8 cellular contexts compared by ENCODE assay signal in the genomic region with DNA sequence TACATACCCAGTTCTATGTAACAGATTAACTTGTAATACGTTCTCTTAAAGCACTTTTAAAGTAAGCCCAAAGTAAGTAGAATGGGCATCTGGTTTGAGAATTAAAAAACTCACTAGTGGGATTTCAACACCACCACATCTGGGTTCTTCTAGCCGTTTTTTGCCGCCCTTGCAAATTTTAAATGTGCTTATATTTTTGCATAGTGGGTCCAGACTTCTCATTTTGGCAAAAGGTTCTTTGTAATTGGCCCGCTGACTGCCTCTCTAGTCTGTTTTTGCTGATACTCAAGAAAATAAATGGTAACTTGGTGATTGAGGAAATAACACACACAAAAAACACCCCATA. TPM values are rescaled to one million over a fixed set of nuclear protein-coding genes. Genes with fewer than 3 reads are reported as not detected.
DNase-seq lines count a peak whose midpoint lies in the region; ATAC-seq, FAIRE-seq and TF ChIP-seq lines count a peak whose summit lies in the region.

No MANE protein-coding gene starts in this region.

- H4K20me1 ChIP-seq in keratinocyte (ENCODE audit: control insufficient read depth, extremely low read depth, insufficient read depth, low read length), result no peaks in the 10 kb centered on the region

- H3K9me3 ChIP-seq in keratinocyte (ENCODE audit: control insufficient read depth, low read depth, low read length), result no peaks in the 10 kb centered on the region

- peak overlapping the region; percentile 52 to 80 (median 76) for H3K4me3 ChIP-seq in keratinocyte (ENCODE audit: control insufficient read depth in 2 of 3, extremely low read depth in 1 of 3, insufficient read depth in 2 of 3, low read depth in 1 of 3, low read length in 3 of 3)

- peaks cover 16% of the 10 kb centered on the region for H3K4me1 ChIP-seq in keratinocyte (ENCODE audit: control insufficient read depth, extremely low read depth, insufficient read depth, low read length)

- peak overlapping the region; percentile 78 for H3K4me3 Mint-ChIP-seq in T-helper 1 cell treated with Interleukin-12 subunit alpha and Interleukin-12 subunit beta and Interleukin-4 antibody, amounts not matched to agents 30 μg/mL and 1 μg/mL, for 36 hours
- peak overlapping the region; percentile 90 for H3K4me3 Mint-ChIP-seq in activated naive CD8-positive, alpha-beta T cell treated with anti-CD3 and anti-CD28 coated beads, Interleukin-2, amount 10 ng/mL, durations not matched to agents 7 days and 5 days

- H3K36me3 Mint-ChIP-seq in T-helper 1 cell treated with Interleukin-12 subunit alpha and Interleukin-12 subunit beta and Interleukin-4 antibody, amounts not matched to agents 30 μg/mL and 1 μg/mL, for 36 hours (ENCODE audit: low read depth), result peaks cover 15% of the 10 kb centered on the region
- peaks cover 8% of the 10 kb centered on the region for H3K36me3 Mint-ChIP-seq in activated naive CD8-positive, alpha-beta T cell treated with anti-CD3 and anti-CD28 coated beads, Interleukin-2, amount 10 ng/mL, durations not matched to agents 7 days and 5 days

- H3K79me2 ChIP-seq in keratinocyte (ENCODE audit: control insufficient read depth, insufficient read depth, low read length), result no peaks in the 10 kb centered on the region

- TF ChIP-seq CTCF in keratinocyte (optimal IDR thresholded peaks at IDR 0.05 in 1 of 3, IDR thresholded peaks at IDR 0.05 in 1 of 3, conservative IDR thresholded peaks at IDR 0.05 in 1 of 3; ENCODE audit: extremely low read depth in 1 of 3, insufficient read depth in 2 of 3, low read length in 3 of 3), result no peak

- H3K9me3 Mint-ChIP-seq in T-helper 1 cell treated with Interleukin-12 subunit alpha and Interleukin-12 subunit beta and Interleukin-4 antibody, amounts not matched to agents 30 μg/mL and 1 μg/mL, for 36 hours, result no peaks in the 10 kb centered on the region
- H3K9me3 Mint-ChIP-seq in activated naive CD8-positive, alpha-beta T cell treated with anti-CD3 and anti-CD28 coated beads, Interleukin-2, amount 10 ng/mL, durations not matched to agents 7 days and 5 days, result no peaks in the 10 kb centered on the region

- peak overlapping the region; percentile 78 for H2AFZ ChIP-seq in keratinocyte (ENCODE audit: control insufficient read depth, low read length)

- H3K4me1 Mint-ChIP-seq in T-helper 1 cell treated with Interleukin-12 subunit alpha and Interleukin-12 subunit beta and Interleukin-4 antibody, amounts not matched to agents 30 μg/mL and 1 μg/mL, for 36 hours (ENCODE audit: low read depth), result peaks cover 22% of the 10 kb centered on the region
- H3K4me1 Mint-ChIP-seq in activated naive CD8-positive, alpha-beta T cell treated with anti-CD3 and anti-CD28 coated beads, Interleukin-2, amount 10 ng/mL, durations not matched to agents 7 days and 5 days, result peaks cover 12% of the 10 kb centered on the region

- dilution Hi-C loops in keratinocyte (cut with MboI; ENCODE audit: extremely low pct_ligation_motif_present, low sequenced_read_pairs), result no loop called here

- DNase-seq in T-helper 1 cell (no peak), keratinocyte (ENCODE audit: low read depth, low spot score) (no peak), DMS79 treated with DMSO at 0.1 percent for 48 hours (lab: John Stamatoyannopoulos, UW) (no peak)
- DNase-seq in activated naive CD8-positive, alpha-beta T cell treated with anti-CD3 and anti-CD28 coated beads, Interleukin-2, amount 10 ng/mL, durations not matched to agents 7 days and 5 days, result no peak

- H3K27ac ChIP-seq in keratinocyte (ENCODE audit: control insufficient read depth, insufficient read depth, low read length) (peak overlapping the region; percentile 87), temporal lobe (ENCODE audit: low read depth, low read length) (peak overlapping the region; percentile 75)

- no peaks in the 10 kb centered on the region for H3K27me3 Mint-ChIP-seq in T-helper 1 cell treated with Interleukin-12 subunit alpha and Interleukin-12 subunit beta and Interleukin-4 antibody, amounts not matched to agents 30 μg/mL and 1 μg/mL, for 36 hours (ENCODE audit: low read depth)
- no peaks in the 10 kb centered on the region for H3K27me3 Mint-ChIP-seq in activated naive CD8-positive, alpha-beta T cell treated with anti-CD3 and anti-CD28 coated beads, Interleukin-2, amount 10 ng/mL, durations not matched to agents 7 days and 5 days

- H3K9me1 ChIP-seq in keratinocyte (ENCODE audit: control insufficient read depth, extremely low read depth, insufficient read depth, low read length), result no peaks in the 10 kb centered on the region

- no peak for FAIRE-seq in keratinocyte (lab: Jason Lieb, UNC)

- peak overlapping the region; percentile 91 for H3K9ac ChIP-seq in keratinocyte (ENCODE audit: control insufficient read depth, extremely low read depth, insufficient read depth, low read length)

- no peaks in the 10 kb centered on the region for H3K27me3 ChIP-seq in keratinocyte (ENCODE audit: control insufficient read depth, extremely low read depth, insufficient read depth, low read length)

- no peak for ATAC-seq in activated naive CD8-positive, alpha-beta T cell treated with anti-CD3 and anti-CD28 coated beads, Interleukin-2, amount 10 ng/mL, durations not matched to agents 7 days and 5 days (ENCODE audit: low read depth)
- ATAC-seq in GM19467 (IDR thresholded peaks at IDR 0.05; ENCODE audit: unreplicated experiment), result no peak
- ATAC-seq in GM21786 (IDR thresholded peaks at IDR 0.05; ENCODE audit: unreplicated experiment), result no peak

- peaks cover 0 to 3% of the 10 kb centered on the region in 2 experiments for H3K36me3 ChIP-seq in keratinocyte (ENCODE audit: control insufficient read depth in 2 of 2, extremely low read depth in 1 of 2, insufficient read depth in 2 of 2, low read length in 2 of 2)

- peak overlapping the region; percentile 75 for H3K4me2 ChIP-seq in keratinocyte (ENCODE audit: control insufficient read depth, extremely low read depth, insufficient read depth, low read depth, low read length)

- peak overlapping the region; percentile 95 for H3K27ac Mint-ChIP-seq in T-helper 1 cell treated with Interleukin-12 subunit alpha and Interleukin-12 subunit beta and Interleukin-4 antibody, amounts not matched to agents 30 μg/mL and 1 μg/mL, for 36 hours
- peak overlapping the region; percentile 93 for H3K27ac Mint-ChIP-seq in activated naive CD8-positive, alpha-beta T cell treated with anti-CD3 and anti-CD28 coated beads, Interleukin-2, amount 10 ng/mL, durations not matched to agents 7 days and 5 days

- POLR2A ChIA-PET in activated naive CD8-positive, alpha-beta T cell treated with anti-CD3 and anti-CD28 coated beads, Interleukin-2, amount 10 ng/mL, durations not matched to agents 7 days and 5 days (lab: Charles Lee), result interaction anchor here (1.0 to 3.0 kb wide), 4 partner anchors 20 to 56 kb away, joined by 3 to 47 read pairs (median 9); partner anchors contain the start of genes OXCT1 and RIMOC1

RNA-seq across cellular contexts. Expression of gene FBXO4, which starts 0.6 kb away (rescaled TPM):
- 10 to 100 TPM; 13.0 to 15.3 TPM for total RNA-seq in activated naive CD8-positive, alpha-beta T cell treated with anti-CD3 and anti-CD28 coated beads, Interleukin-2, amount 10 ng/mL, durations not matched to agents 7 days and 5 days
- 4.5 to 5.6 TPM (median 5.0 TPM) in 3 replicates for polyA plus RNA-seq in keratinocyte
- 4.8 TPM for polyA plus RNA-seq in keratinocyte (2011; ENCODE audit: low read depth)
- 3.2 and 6.1 TPM in 2 replicates for polyA plus RNA-seq in keratinocyte (2011; cell fraction: cytosol; rRNA removed)
- polyA plus RNA-seq in keratinocyte (2011; cell fraction: nucleus; rRNA removed), result 3.6 and 4.1 TPM in 2 replicates
- 3.3 and 3.8 TPM in 2 replicates for polyA plus RNA-seq in keratinocyte (2012; ENCODE audit: low replicate concordance)
- 1.8 to 3.1 TPM (median 2.0 TPM) in 3 replicates for polyA minus RNA-seq in keratinocyte
- polyA minus RNA-seq in keratinocyte (2011; cell fraction: cytosol; rRNA and poly(A)+ RNA removed), result not detected
- polyA minus RNA-seq in keratinocyte (2011; cell fraction: nucleus; rRNA and poly(A)+ RNA removed), result 1.5 and 4.5 TPM in 2 replicates
- total RNA-seq in temporal lobe, result 15.2 TPM

RNA-seq across cellular contexts. Expression of gene RIMOC1, which starts 20.4 kb away (rescaled TPM):
- total RNA-seq in activated naive CD8-positive, alpha-beta T cell treated with anti-CD3 and anti-CD28 coated beads, Interleukin-2, amount 10 ng/mL, durations not matched to agents 7 days and 5 days, result 10 to 100 TPM; 24.3 to 27.3 TPM
- 16.8 to 23.7 TPM (median 17.6 TPM) in 3 replicates for polyA plus RNA-seq in keratinocyte
- 18.6 TPM for polyA plus RNA-seq in keratinocyte (2011; ENCODE audit: low read depth)
- 12.3 and 26.7 TPM in 2 replicates for polyA plus RNA-seq in keratinocyte (2011; cell fraction: cytosol; rRNA removed)
- polyA plus RNA-seq in keratinocyte (2011; cell fraction: nucleus; rRNA removed), result 11.1 and 17.2 TPM in 2 replicates
- polyA plus RNA-seq in keratinocyte (2012; ENCODE audit: low replicate concordance), result 9.4 and 10.1 TPM in 2 replicates
- polyA minus RNA-seq in keratinocyte, result 6.5 to 28.5 TPM (median 19.3 TPM) in 3 replicates
- polyA minus RNA-seq in keratinocyte (2011; cell fraction: cytosol; rRNA and poly(A)+ RNA removed), result 13.8 TPM
- 7.6 and 13.2 TPM in 2 replicates for polyA minus RNA-seq in keratinocyte (2011; cell fraction: nucleus; rRNA and poly(A)+ RNA removed)
- total RNA-seq in temporal lobe, result 26.1 TPM

RNA-seq across cellular contexts. Expression of gene OXCT1, which starts 54.3 kb away (rescaled TPM):
- 10 to 100 TPM; 54.0 to 59.9 TPM for total RNA-seq in activated naive CD8-positive, alpha-beta T cell treated with anti-CD3 and anti-CD28 coated beads, Interleukin-2, amount 10 ng/mL, durations not matched to agents 7 days and 5 days
- polyA plus RNA-seq in keratinocyte, result 16.8 to 34.0 TPM (median 21.5 TPM) in 3 replicates
- 32.8 TPM for polyA plus RNA-seq in keratinocyte (2011; ENCODE audit: low read depth)
- 12.1 and 23.3 TPM in 2 replicates for polyA plus RNA-seq in keratinocyte (2011; cell fraction: cytosol; rRNA removed)
- 19.2 and 21.4 TPM in 2 replicates for polyA plus RNA-seq in keratinocyte (2011; cell fraction: nucleus; rRNA removed)
- polyA plus RNA-seq in keratinocyte (2012; ENCODE audit: low replicate concordance), result 12.5 and 24.8 TPM in 2 replicates
- polyA minus RNA-seq in keratinocyte, result 3.0 to 24.4 TPM (median 10.0 TPM) in 3 replicates
- polyA minus RNA-seq in keratinocyte (2011; cell fraction: cytosol; rRNA and poly(A)+ RNA removed), result 11.1 TPM
- polyA minus RNA-seq in keratinocyte (2011; cell fraction: nucleus; rRNA and poly(A)+ RNA removed), result 11.9 and 21.3 TPM in 2 replicates
- 52.9 TPM for total RNA-seq in temporal lobe
